8 cellular contexts compared by ENCODE assay signal in genomic region chr9:132943677-132944293, GRCh38. TPM values are rescaled to one million over a fixed set of nuclear protein-coding genes. Genes with fewer than 3 reads are reported as not detected.
A peak's percentile ranks its signal among the peaks of the same experiment; 100 is the strongest.
DNase-seq lines count a peak whose midpoint lies in the region; ATAC-seq and TF ChIP-seq lines count a peak whose summit lies in the region.

No MANE protein-coding gene starts in this region.

- ATAC-seq in GM18520 (IDR thresholded peaks at IDR 0.05; ENCODE audit: unreplicated experiment) (no peak), GM19467 (IDR thresholded peaks at IDR 0.05; ENCODE audit: unreplicated experiment) (no peak)

- TF ChIP-seq CTCF in GM12865 (IDR thresholded peaks at IDR 0.05; ENCODE audit: insufficient read depth, low read depth, low read length, missing control alignments), result no peak
- no peak for TF ChIP-seq CTCF in HFF-Myc (IDR thresholded peaks at IDR 0.05; ENCODE audit: low read depth, low read length, missing control alignments)
- TF ChIP-seq CTCF in RWPE1 (conservative IDR thresholded peaks at IDR 0.05; ENCODE audit: low read depth), result no peak
- TF ChIP-seq CTCF in endothelial cell (IDR thresholded peaks at IDR 0.05; ENCODE audit: unreplicated experiment), result no peak
- no peak for TF ChIP-seq CTCF in neural crest cell (conservative IDR thresholded peaks at IDR 0.05)

- H3K4me3 ChIP-seq in GM12865 (ENCODE audit: low read depth, low read length) (peak overlapping the region; percentile 82), HFF-Myc (replicated peaks; ENCODE audit: low read depth, low read length) (peak overlapping the region; percentile 85)

- H3K4me1 Mint-ChIP-seq in endothelial cell (ENCODE audit: unreplicated experiment), result peaks cover 8% of the 10 kb centered on the region
- peaks cover 29% of the 10 kb centered on the region for H3K4me1 Mint-ChIP-seq in neural crest cell

- DNase-seq in GM12865 (ENCODE audit: low read depth) (peak; percentile 24), HFF-Myc (ENCODE audit: extremely low read depth, low read depth) (no peak), RWPE1 (ENCODE audit: low spot score) (no peak), endothelial cell (ENCODE audit: low spot score) (no peak), neural crest cell (ENCODE audit: low read depth, low spot score) (no peak), NCI-H2196 (lab: John Stamatoyannopoulos, UW; ENCODE audit: unreplicated experiment) (no peak)

- peaks cover 8% of the 10 kb centered on the region for H3K36me3 Mint-ChIP-seq in endothelial cell (ENCODE audit: low read depth, unreplicated experiment)
- H3K36me3 Mint-ChIP-seq in neural crest cell (ENCODE audit: low read depth), result no peaks in the 10 kb centered on the region

- H3K9me3 Mint-ChIP-seq in endothelial cell (ENCODE audit: unreplicated experiment), result no peaks in the 10 kb centered on the region
- H3K9me3 Mint-ChIP-seq in neural crest cell, result no peaks in the 10 kb centered on the region

- POLR2A ChIA-PET in RWPE1 (lab: Yijun Ruan, JAX; ENCODE audit: low non-redundant PET), result no interaction called here

- H3K27ac Mint-ChIP-seq in endothelial cell (ENCODE audit: unreplicated experiment), result peak overlapping the region; percentile 96
- H3K27ac Mint-ChIP-seq in neural crest cell (ENCODE audit: unreplicated experiment), result peak overlapping the region; percentile 69

- CTCF ChIA-PET in RWPE1 (lab: Yijun Ruan, JAX), result interaction anchor here (0.6 to 1.3 kb wide), 2 partner anchors 34 to 390 kb away, joined by 3 to 6 read pairs; no protein-coding TSS in a partner anchor

- H3K27me3 Mint-ChIP-seq in endothelial cell (ENCODE audit: unreplicated experiment) (no peaks in the 10 kb centered on the region), neural crest cell (ENCODE audit: low read depth) (no peaks in the 10 kb centered on the region)

- H3K4me3 Mint-ChIP-seq in endothelial cell (ENCODE audit: unreplicated experiment) (peak overlapping the region; percentile 99), neural crest cell (peak overlapping the region; percentile 95)

- peak overlapping the region; percentile 89 for H3K27ac ChIP-seq in RWPE1

RNA-seq across cellular contexts. Expression of gene TSC1, which starts 0.6 kb away (rescaled TPM):
- 65.3 TPM for total RNA-seq in endothelial cell (ENCODE audit: unreplicated experiment)
- total RNA-seq in neural crest cell, result 50.9 and 57.4 TPM in 2 replicates

RNA-seq across cellular contexts. Expression of gene GFI1B, which starts 34.7 kb away (rescaled TPM):
- not detected for total RNA-seq in endothelial cell (ENCODE audit: unreplicated experiment)
- not detected in 2 replicates for total RNA-seq in neural crest cell
